Comparison of ENCODE assay signal across 8 cellular contexts in the genomic region with DNA sequence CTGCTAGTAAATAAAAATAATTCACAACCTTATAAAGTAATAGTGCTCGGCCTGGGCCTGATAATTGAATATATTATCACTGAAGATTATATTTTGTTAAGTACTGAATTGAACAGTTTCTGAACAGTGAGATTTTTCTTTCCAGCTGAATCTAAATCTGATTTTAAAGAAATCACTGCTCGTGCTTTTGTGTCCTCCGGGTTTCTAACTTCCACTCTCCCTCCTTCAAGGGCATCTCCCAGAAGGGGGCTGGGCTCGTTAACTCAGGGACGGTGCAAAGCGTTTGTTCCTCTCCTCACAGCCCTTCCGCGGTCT. TPM values are rescaled to one million over a fixed set of nuclear protein-coding genes. Genes with fewer than 3 reads are reported as not detected.
A peak's percentile ranks its signal among the peaks of the same experiment; 100 is the strongest.
DNase-seq lines count a peak whose midpoint lies in the region; ATAC-seq and TF ChIP-seq lines count a peak whose summit lies in the region.

No MANE protein-coding gene starts in this region.

- H3K36me3 ChIP-seq in BE2C: no peaks in the 10 kb centered on the region
- H3K36me3 ChIP-seq in MG63: peaks cover 7% of the 10 kb centered on the region; the same call in 1 of the 2 replicates
- H3K36me3 ChIP-seq in duodenal mucosa (ENCODE audit: control insufficient read depth in 1 of 2, insufficient read depth in 2 of 2, low read length in 2 of 2): no peaks in the 10 kb centered on the region

- H3K36me3 Mint-ChIP-seq in nephron (ENCODE audit: low read depth): no peaks in the 10 kb centered on the region

- DNase-seq in BE2C (no peak), MG63 (no peak), COLO668 (lab: John Stamatoyannopoulos, UW; ENCODE audit: unreplicated experiment) (no peak)

- no peaks in the 10 kb centered on the region for H3K27me3 ChIP-seq in BE2C
- no peaks in the 10 kb centered on the region for H3K27me3 ChIP-seq in MG63
- no peaks in the 10 kb centered on the region for H3K27me3 ChIP-seq in duodenal mucosa (ENCODE audit: control insufficient read depth in 1 of 2, insufficient read depth in 2 of 2, low read length in 2 of 2)

- no peaks in the 10 kb centered on the region for H3K4me1 ChIP-seq in BE2C
- H3K4me1 ChIP-seq in duodenal mucosa (ENCODE audit: control insufficient read depth in 1 of 2, insufficient read depth in 2 of 2, low read length in 2 of 2): peaks cover 17% of the 10 kb centered on the region in 2 donors

- TF ChIP-seq CTCF in BE2C (IDR thresholded peaks at IDR 0.05; ENCODE audit: low read depth, low read length) (no peak), nephron (IDR thresholded peaks at IDR 0.05; ENCODE audit: unreplicated experiment in 3 of 3) (no peak)

- peak overlapping the region; percentile 71 for H3K27ac ChIP-seq in duodenal mucosa (ENCODE audit: low read depth, low read length)

- H3K9me3 ChIP-seq in BE2C (no peaks in the 10 kb centered on the region), MG63 (no peaks in the 10 kb centered on the region), duodenal mucosa (ENCODE audit: control insufficient read depth in 1 of 2, low read length in 2 of 2) (no peaks in the 10 kb centered on the region)

- peak overlapping the region; percentile 98 to 99 (median 99) for H3K27ac Mint-ChIP-seq in nephron

- H3K4me3 Mint-ChIP-seq in nephron: peak overlapping the region; percentile 95 to 97 (median 95)

- ATAC-seq in HG02973 (IDR thresholded peaks at IDR 0.05; ENCODE audit: unreplicated experiment): no peak
- ATAC-seq in HG03378 (IDR thresholded peaks at IDR 0.05; ENCODE audit: unreplicated experiment): no peak
- ATAC-seq in HG03280 (IDR thresholded peaks at IDR 0.05; ENCODE audit: unreplicated experiment): no peak

- peak overlapping the region; percentile 75 to 86 for H3K9ac ChIP-seq in duodenal mucosa (ENCODE audit: low read depth in 1 of 2, low read length in 2 of 2)

- H3K4me1 Mint-ChIP-seq in nephron: peaks cover 33% of the 10 kb centered on the region

- H3K27me3 Mint-ChIP-seq in nephron (ENCODE audit: low read depth): no peaks in the 10 kb centered on the region

- no peaks in the 10 kb centered on the region for H3K9me3 Mint-ChIP-seq in nephron

- H3K4me3 ChIP-seq in BE2C (ENCODE audit: low read depth, low read length) (peak overlapping the region; percentile 67), MG63 (peak overlapping the region; percentile 80), duodenal mucosa (ENCODE audit: low read depth in 1 of 2, low read length in 2 of 2) (peak overlapping the region; percentile 83 to 89)

RNA-seq across cellular contexts. Expression of gene KIF1B, which starts 0.8 kb away (rescaled TPM):
- polyA plus RNA-seq in BE2C (2012; ENCODE audit: insufficient read depth, insufficient read length, low read depth): 16.1 TPM
- 18.1 and 25.7 TPM in 2 replicates for total RNA-seq in MG63 (2014; rRNA removed; shearing (Covaris generic); ENCODE audit: low replicate concordance)
